ENCODE assay signal across 1 cellular context in the genomic region with DNA sequence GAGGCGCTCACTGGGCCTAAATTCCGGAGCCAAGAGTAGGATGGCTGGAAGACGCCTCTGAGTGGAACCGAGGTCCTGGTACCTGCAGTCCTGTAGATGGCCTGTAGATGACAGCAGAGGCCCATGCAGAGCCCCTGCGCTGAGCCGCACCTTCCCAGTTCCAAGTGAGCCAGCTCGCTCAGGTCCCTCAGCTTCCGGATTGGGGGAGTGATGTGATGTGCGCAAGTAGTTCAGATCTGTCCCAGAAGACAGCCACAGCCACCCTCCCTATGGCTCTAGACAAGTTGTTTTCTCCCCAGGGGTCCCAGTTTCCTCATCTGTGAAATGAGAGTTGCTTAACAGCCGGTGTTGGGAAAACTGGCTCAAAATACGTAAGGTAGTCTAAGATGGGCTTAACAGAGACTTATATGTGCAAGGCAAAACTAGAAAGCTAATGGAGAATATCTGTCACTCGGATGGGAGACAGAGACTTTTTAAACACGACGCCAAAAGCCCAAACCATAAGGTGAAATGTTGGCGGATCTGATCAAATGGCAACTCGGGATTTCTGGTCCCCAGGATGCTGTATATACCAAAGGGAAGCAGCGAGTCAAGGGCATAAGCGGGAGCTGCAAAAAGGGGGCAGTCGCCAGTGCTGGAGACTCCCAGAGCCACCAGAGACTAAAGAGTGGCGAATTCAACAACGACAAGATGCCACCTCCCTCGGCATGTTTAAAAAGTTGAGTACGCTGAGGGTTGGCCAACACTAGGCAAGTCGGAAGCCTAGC.
A peak's percentile ranks its signal among the peaks of the same experiment; 100 is the strongest.
TF ChIP-seq lines count a peak whose summit lies in the region.

No MANE protein-coding gene starts in this region.

TF ChIP-seq in IMR-90, 13 proteins besides CTCF, POLR2A, EP300 and RAD21:
- TF ChIP-seq, protein P1, sequence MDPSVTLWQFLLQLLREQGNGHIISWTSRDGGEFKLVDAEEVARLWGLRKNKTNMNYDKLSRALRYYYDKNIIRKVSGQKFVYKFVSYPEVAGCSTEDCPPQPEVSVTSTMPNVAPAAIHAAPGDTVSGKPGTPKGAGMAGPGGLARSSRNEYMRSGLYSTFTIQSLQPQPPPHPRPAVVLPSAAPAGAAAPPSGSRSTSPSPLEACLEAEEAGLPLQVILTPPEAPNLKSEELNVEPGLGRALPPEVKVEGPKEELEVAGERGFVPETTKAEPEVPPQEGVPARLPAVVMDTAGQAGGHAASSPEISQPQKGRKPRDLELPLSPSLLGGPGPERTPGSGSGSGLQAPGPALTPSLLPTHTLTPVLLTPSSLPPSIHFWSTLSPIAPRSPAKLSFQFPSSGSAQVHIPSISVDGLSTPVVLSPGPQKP (IDR thresholded peaks at IDR 0.05; ENCODE audit: borderline replicate concordance, low read depth, low read length), result no peak
- TF ChIP-seq CHD1 (IDR thresholded peaks at IDR 0.05; ENCODE audit: low read depth, low read length) (no peak), SMC3 (IDR thresholded peaks at IDR 0.05; ENCODE audit: low read depth, low read length) (peak; percentile 90), RFX5 (IDR thresholded peaks at IDR 0.05; ENCODE audit: low read depth, low read length) (no peak), RCOR1 (IDR thresholded peaks at IDR 0.05; ENCODE audit: insufficient replicate concordance, low read length) (no peak), FOS (IDR thresholded peaks at IDR 0.05; ENCODE audit: low read depth, low read length) (no peak), MXI1 (IDR thresholded peaks at IDR 0.05; ENCODE audit: borderline replicate concordance, low read depth, low read length) (no peak), BHLHE40 (IDR thresholded peaks at IDR 0.05; ENCODE audit: low read depth, low read length) (no peak), MAFK (IDR thresholded peaks at IDR 0.05; ENCODE audit: low read depth, low read length) (no peak), NFE2L2 (IDR thresholded peaks at IDR 0.05; ENCODE audit: low read depth, low read length) (no peak), CEBPB (IDR thresholded peaks at IDR 0.05; ENCODE audit: low read depth, low read length) (peak; percentile 6; the same call in 1 of the 2 replicates)
- TF ChIP-seq, protein P2, sequence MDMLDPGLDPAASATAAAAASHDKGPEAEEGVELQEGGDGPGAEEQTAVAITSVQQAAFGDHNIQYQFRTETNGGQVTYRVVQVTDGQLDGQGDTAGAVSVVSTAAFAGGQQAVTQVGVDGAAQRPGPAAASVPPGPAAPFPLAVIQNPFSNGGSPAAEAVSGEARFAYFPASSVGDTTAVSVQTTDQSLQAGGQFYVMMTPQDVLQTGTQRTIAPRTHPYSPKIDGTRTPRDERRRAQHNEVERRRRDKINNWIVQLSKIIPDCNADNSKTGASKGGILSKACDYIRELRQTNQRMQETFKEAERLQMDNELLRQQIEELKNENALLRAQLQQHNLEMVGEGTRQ (IDR thresholded peaks at IDR 0.05; ENCODE audit: low read depth, low read length), result no peak
